9 cellular contexts compared by ENCODE assay signal in the genomic region with DNA sequence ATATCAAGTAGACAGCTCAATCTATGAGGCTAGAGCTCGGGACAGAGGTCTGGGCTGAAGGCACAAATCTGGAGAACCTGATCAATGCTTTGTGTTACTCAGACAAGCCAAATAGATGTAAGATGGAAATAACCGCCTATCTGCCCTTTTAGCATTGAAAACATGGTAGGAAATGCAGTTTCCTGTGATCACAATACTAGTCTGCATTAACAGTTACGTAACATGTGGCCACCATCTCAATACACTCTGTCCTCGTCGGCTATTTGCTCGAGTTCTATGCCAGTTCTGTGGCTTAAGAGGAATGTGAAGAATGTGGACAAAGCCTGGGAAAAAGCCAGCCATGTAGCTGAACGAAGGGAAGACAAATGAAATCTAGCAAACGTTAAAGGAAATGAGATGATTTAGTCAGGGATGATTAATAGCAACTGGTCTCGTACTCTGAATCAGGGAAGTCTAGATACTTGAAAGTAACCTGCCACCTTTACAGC.
DNase-seq lines count a peak whose midpoint lies in the region; ATAC-seq and TF ChIP-seq lines count a peak whose summit lies in the region.
"Had no signal": no experiment of that assay in that cellular context is flagged by ENCODE, and none has a peak within 500 bp of the region (broad histone marks: within the 10 kb centered on the region; RNA-seq: fewer than 3 reads in every experiment).

No MANE protein-coding gene starts in this region.

- no peaks in the 10 kb centered on the region for H3K27me3 ChIP-seq in upper lobe of right lung

- ATAC-seq in upper lobe of right lung (peak; percentile 97), HG03135 (IDR thresholded peaks at IDR 0.05; ENCODE audit: unreplicated experiment) (no peak), GM19351 (IDR thresholded peaks at IDR 0.05; ENCODE audit: unreplicated experiment) (no peak)

- H3K36me3 Mint-ChIP-seq in MCF 10A (ENCODE audit: insufficient read depth, unreplicated experiment), result peaks cover 7% of the 10 kb centered on the region

- TF ChIP-seq CTCF in MCF 10A (IDR thresholded peaks at IDR 0.05; ENCODE audit: unreplicated experiment) (no peak), upper lobe of right lung (IDR thresholded peaks at IDR 0.05) (no peak)

- intact Hi-C loops in MCF 10A (cut with micrococcal nuclease), result loop anchor here (1.0 to 2.0 kb wide), 2 partner anchors 22 to 59 kb away; no protein-coding TSS in a partner anchor
- intact Hi-C loops in upper lobe of right lung (cut with DNase I), result no loop called here

- POLR2A ChIA-PET in MCF 10A (lab: Yijun Ruan, JAX), result interaction anchor here (0.7 to 3.4 kb wide), 10 partner anchors 11 to 693 kb away, joined by 3 to 53 read pairs (median 8); no protein-coding TSS in a partner anchor

- peak; percentile 21 for DNase-seq in NCI-H2196 (lab: John Stamatoyannopoulos, UW; ENCODE audit: unreplicated experiment)
- no peak for DNase-seq in NCI-H2196 treated with DMSO at 0.1 percent for 48 hours (lab: John Stamatoyannopoulos, UW; ENCODE audit: unreplicated experiment)
- peak; percentile 100 for DNase-seq in MCF 10A (ENCODE audit: unreplicated experiment)
- peak; percentile 90 for DNase-seq in left kidney (ENCODE audit: low read depth, low spot score)
- DNase-seq in upper lobe of right lung, result no peak
- no peak for DNase-seq in NCI-H69 (lab: John Stamatoyannopoulos, UW)

- H3K9me3 Mint-ChIP-seq in MCF 10A (ENCODE audit: unreplicated experiment), result no peaks in the 10 kb centered on the region

- peaks cover 18% of the 10 kb centered on the region for H3K4me1 ChIP-seq in upper lobe of right lung

- H3K4me3 Mint-ChIP-seq in MCF 10A (ENCODE audit: unreplicated experiment), result peak overlapping the region; percentile 49

- no peaks in the 10 kb centered on the region for H3K27me3 Mint-ChIP-seq in MCF 10A (ENCODE audit: insufficient read depth, unreplicated experiment)

- H3K36me3 ChIP-seq in upper lobe of right lung, result no peaks in the 10 kb centered on the region

- H3K27ac Mint-ChIP-seq in MCF 10A (ENCODE audit: low read depth, unreplicated experiment), result peak overlapping the region; percentile 96

- no TSS peak for BruUV-seq in MCF 10A (replicated peaks; lab: Mats Ljungman, UMichigan)

- no peak overlapping the region for H3K4me3 ChIP-seq in upper lobe of right lung

- peaks cover 38% of the 10 kb centered on the region for H3K4me1 Mint-ChIP-seq in MCF 10A (ENCODE audit: insufficient read depth, unreplicated experiment)

- CTCF ChIA-PET in MCF 10A (lab: Yijun Ruan, JAX), result interaction anchor here (1.0 to 2.0 kb wide), 5 partner anchors 11 to 59 kb away, joined by 3 to 6 read pairs (median 3); no protein-coding TSS in a partner anchor

- peak overlapping the region; percentile 81 for H3K27ac ChIP-seq in upper lobe of right lung
- H3K27ac ChIP-seq: C4-2B had no signal

- no peaks in the 10 kb centered on the region for H3K9me3 ChIP-seq in upper lobe of right lung

Comparison
In these comparisons a context has a peak if more than half of its experiments do, and no peak if none do; other contexts are left out.
1. DNase-seq: peak in NCI-H2196 (single experiment), MCF 10A (single experiment) and left kidney (single experiment); none in NCI-H2196 treated with DMSO at 0.1 percent for 48 hours (single experiment), upper lobe of right lung (single experiment) and NCI-H69 (single experiment).